ENCODE assay signal across 2 cellular contexts in genomic region chr16:2117341-2117740, GRCh38. TPM values are rescaled to one million over a fixed set of nuclear protein-coding genes. Genes with fewer than 3 reads are reported as not detected.
"Had no signal": no experiment of that assay in that cellular context is flagged by ENCODE, and none has a peak within 500 bp of the region (broad histone marks: within the 10 kb centered on the region; RNA-seq: fewer than 3 reads in every experiment).

No MANE protein-coding gene starts in this region.

RNA-seq across cellular contexts. Expression of gene RAB26, which starts 31.1 kb away (rescaled TPM):
- total RNA-seq: mesenteric fat pad, mononuclear cell had no signal
